In the genomic region with DNA sequence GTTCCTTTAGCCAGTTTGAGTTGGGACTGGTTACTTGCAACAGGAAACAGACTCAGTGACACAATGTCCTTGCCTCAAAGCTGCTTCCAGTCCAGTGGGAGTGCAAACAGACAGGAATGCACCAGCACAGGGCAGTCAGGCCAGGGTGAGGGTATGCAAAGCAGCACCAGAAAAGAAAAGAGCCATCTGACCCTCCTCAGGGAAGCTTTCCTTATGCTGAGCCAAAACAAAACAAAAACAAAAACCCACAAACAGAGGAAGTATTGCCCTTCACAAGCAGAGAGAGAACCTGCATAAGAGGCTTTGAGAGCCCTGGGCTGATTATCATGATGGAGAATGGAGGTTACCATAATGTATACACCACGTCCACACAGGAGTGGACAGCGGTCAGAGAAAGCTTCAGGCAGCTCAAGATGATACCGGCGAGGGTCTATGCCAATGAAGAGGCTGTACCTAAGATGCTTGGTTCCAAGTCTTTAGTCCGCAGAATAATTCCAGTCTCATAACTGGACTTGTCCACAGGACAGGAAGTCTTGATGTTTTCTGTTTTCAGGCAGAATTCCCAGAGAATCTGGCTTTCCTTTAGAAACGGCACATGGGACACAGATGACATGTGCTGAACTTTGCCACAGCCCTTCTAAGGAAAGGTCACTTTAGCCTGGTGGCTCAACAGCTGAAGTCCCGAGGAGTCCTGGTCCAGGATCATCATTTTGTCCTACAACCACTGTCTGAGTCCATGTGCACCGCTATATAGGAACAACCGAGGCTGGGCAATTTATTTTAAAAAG, we compare ENCODE assay signal across 12 cellular contexts.
DNase-seq lines count a peak whose midpoint lies in the region; ATAC-seq and TF ChIP-seq lines count a peak whose summit lies in the region.
"Had no signal": no experiment of that assay in that cellular context is flagged by ENCODE, and none has a peak within 500 bp of the region (broad histone marks: within the 10 kb centered on the region; RNA-seq: fewer than 3 reads in every experiment).

No MANE protein-coding gene starts in this region.

- H3K27me3 ChIP-seq in psoas muscle (ENCODE audit: insufficient read depth in 3 of 3, low read length in 2 of 3) = no peaks in the 10 kb centered on the region
- no peaks in the 10 kb centered on the region for H3K27me3 ChIP-seq in neural progenitor cell
- H3K27me3 ChIP-seq: vagina had no signal

- peaks cover 32% of the 10 kb centered on the region for H3K4me1 Mint-ChIP-seq in neural progenitor cell

- intact Hi-C loops in psoas muscle (cut with DNase I) = no loop called here

- H3K36me3 Mint-ChIP-seq in neural progenitor cell = peaks cover 17% of the 10 kb centered on the region

- H3K9me3 Mint-ChIP-seq in neural progenitor cell = peaks cover 6% of the 10 kb centered on the region

- H3K27ac Mint-ChIP-seq in neural progenitor cell = no peak overlapping the region

- CTCF ChIA-PET in HEK293T (lab: Yijun Ruan, JAX) = no interaction called here

- no peak overlapping the region for H3K9ac ChIP-seq in neural progenitor cell
- H3K9ac ChIP-seq: KMS-11 had no signal

- H3K4me3 Mint-ChIP-seq in neural progenitor cell = no peak overlapping the region

- H3K36me3 ChIP-seq in psoas muscle (ENCODE audit: insufficient read depth in 1 of 2, low read depth in 1 of 2) = no peaks in the 10 kb centered on the region
- no peaks in the 10 kb centered on the region for H3K36me3 ChIP-seq in neural progenitor cell

- no peak overlapping the region for H2AFZ ChIP-seq in neural progenitor cell (replicated peaks)

- H3K27me3 Mint-ChIP-seq in neural progenitor cell (ENCODE audit: insufficient read depth, low read depth) = peaks cover 2% of the 10 kb centered on the region

- no peak for DNase-seq in psoas muscle
- DNase-seq in GM13976 (ENCODE audit: low spot score) = no peak
- no peak for DNase-seq in neural progenitor cell (ENCODE audit: low spot score)
- DNase-seq in HEK293T (ENCODE audit: extremely low spot score) = no peak
- DNase-seq in cerebellar nuclear complex (lab: John Stamatoyannopoulos, UW) = no peak
- DNase-seq: anterior cingulate cortex, PC-3 had no signal

- H4K20me1 ChIP-seq in neural progenitor cell (ENCODE audit: low read depth) = no peaks in the 10 kb centered on the region

- no peak for TF ChIP-seq CTCF in psoas muscle (IDR thresholded peaks at IDR 0.05)
- no peak for TF ChIP-seq CTCF in GM13976 (IDR thresholded peaks at IDR 0.05; ENCODE audit: borderline replicate concordance, control extremely low read depth, extremely low read depth, insufficient read depth, missing control alignments)
- TF ChIP-seq CTCF in neural progenitor cell (IDR thresholded peaks at IDR 0.05) = no peak

- WGBS in psoas muscle, 3 donors = 76 to 82% (median 79%) methylated on average over 9 of the region's 9 CpGs

- POLR2A ChIA-PET in HEK293T (lab: Yijun Ruan, JAX) = no interaction called here

- H3K79me2 ChIP-seq in neural progenitor cell (ENCODE audit: low read depth) = no peaks in the 10 kb centered on the region

- no peaks in the 10 kb centered on the region for H3K9me3 ChIP-seq in psoas muscle
- H3K9me3 ChIP-seq in neural progenitor cell (ENCODE audit: low read depth) = no peaks in the 10 kb centered on the region
- H3K9me3 ChIP-seq: vagina had no signal

- in situ Hi-C loops in GM13976 (cut with MboI; ENCODE audit: low sequenced_read_pairs, unreplicated experiment) = no loop called here

- peak; percentile 74 for ATAC-seq in GM19025 (IDR thresholded peaks at IDR 0.05; ENCODE audit: low read depth, unreplicated experiment)
- peak; percentile 77 for ATAC-seq in GM21717 (IDR thresholded peaks at IDR 0.05; ENCODE audit: unreplicated experiment)
- peak; percentile 83 for ATAC-seq in HG03565 (IDR thresholded peaks at IDR 0.05; ENCODE audit: unreplicated experiment)
- no peak for ATAC-seq in psoas muscle
- ATAC-seq: PC-3 had no signal

- H3K4me1 ChIP-seq in psoas muscle = peaks cover 22% of the 10 kb centered on the region
- peaks cover 12% of the 10 kb centered on the region for H3K4me1 ChIP-seq in neural progenitor cell

- no peak overlapping the region for H3K4me2 ChIP-seq in neural progenitor cell
- H3K4me2 ChIP-seq: KMS-11 had no signal

- H3K27ac ChIP-seq in psoas muscle = peak overlapping the region; percentile 24
- no peak overlapping the region for H3K27ac ChIP-seq in neural progenitor cell
- H3K27ac ChIP-seq: KMS-11, vagina had no signal

- no peaks in the 10 kb centered on the region for H3F3A ChIP-seq in neural progenitor cell (ENCODE audit: low read depth)

- H3K4me3 ChIP-seq in psoas muscle (no peak overlapping the region), neural progenitor cell (no peak overlapping the region)
- H3K4me3 ChIP-seq: vagina had no signal

TF ChIP-seq in HEK293T, 16 proteins besides CTCF, POLR2A, EP300 and RAD21:
- no peak for TF ChIP-seq HDGF (IDR thresholded peaks at IDR 0.05; ENCODE audit: borderline replicate concordance)
- TF ChIP-seq LEF1 (IDR thresholded peaks at IDR 0.05; ENCODE audit: borderline replicate concordance) = no peak
- TF ChIP-seq NFRKB (IDR thresholded peaks at IDR 0.05) = no peak
- no peak for TF ChIP-seq L3MBTL2 (conservative IDR thresholded peaks at IDR 0.05)
- no peak for TF ChIP-seq SP1 (IDR thresholded peaks at IDR 0.05)

Comparison
In these comparisons a context has a peak if more than half of its experiments do, and no peak if none do; other contexts are left out.
1. ATAC-seq: peak in GM19025 (single experiment), GM21717 (single experiment) and HG03565 (single experiment); none in psoas muscle (0 of 4).